In genomic region chr17:82236142-82236971, GRCh38 we compare ENCODE assay signal across 1 cellular context.
TF ChIP-seq lines count a peak whose summit lies in the region.

No MANE protein-coding gene starts in this region.

TF ChIP-seq in K562, 482 proteins besides CTCF, POLR2A, EP300 and RAD21 (continued from another document and continues in another):
- TF ChIP-seq AFF1 (IDR thresholded peaks at IDR 0.05; ENCODE audit: low read depth in 1 of 2, partially characterized antibody in 2 of 2) = no peak
- no peak for TF ChIP-seq SETDB1 (IDR thresholded peaks at IDR 0.05; ENCODE audit: low read length)
- peak; percentile 76 for TF ChIP-seq SMC3 (conservative IDR thresholded peaks at IDR 0.05; ENCODE audit: insufficient read depth, low read depth, low read length)
- TF ChIP-seq RBBP5 (IDR thresholded peaks at IDR 0.05; ENCODE audit: borderline replicate concordance, insufficient read depth, low read length, poor library complexity, severe bottlenecking) = peak; percentile 16
- peak; percentile 67 to 85 for TF ChIP-seq MAZ (CRISPR knock-in tag; conservative IDR thresholded peaks at IDR 0.05 in 1 of 2, IDR thresholded peaks at IDR 0.05 in 1 of 2)
- TF ChIP-seq RBFOX2 (IDR thresholded peaks at IDR 0.05; ENCODE audit: low read depth, low read length) = peak; percentile 57
- peak; percentile 47 for TF ChIP-seq FIP1L1 (IDR thresholded peaks at IDR 0.05; ENCODE audit: low read depth, low read length, poor library complexity, severe bottlenecking)
- TF ChIP-seq SIRT6 (IDR thresholded peaks at IDR 0.05; ENCODE audit: low read depth, low read length) = no peak
- peak in 1 of 2 experiments; percentile 26; a peak in 2 of 4 replicates for TF ChIP-seq NRF1 (conservative IDR thresholded peaks at IDR 0.05 in 1 of 2, IDR thresholded peaks at IDR 0.05 in 1 of 2)
- peak; percentile 82 for TF ChIP-seq VEZF1 (CRISPR knock-in tag; IDR thresholded peaks at IDR 0.05)
- TF ChIP-seq ZFX (CRISPR knock-in tag; IDR thresholded peaks at IDR 0.05) = peak; percentile 75
- no peak for TF ChIP-seq PRMT5 (CRISPR knock-in tag; IDR thresholded peaks at IDR 0.05)
- no peak for TF ChIP-seq ATF1 (CRISPR knock-in tag; IDR thresholded peaks at IDR 0.05)
- peak; percentile 70 for TF ChIP-seq ATF1 (tag; IDR thresholded peaks at IDR 0.05)
- TF ChIP-seq ARID1B (IDR thresholded peaks at IDR 0.05) = 0 out of 2 replicates have a peak, but pooled peaks have one; percentile 32
- TF ChIP-seq NR2F6 (CRISPR knock-in tag; IDR thresholded peaks at IDR 0.05) = no peak
- peak; percentile 36 for TF ChIP-seq HMGN3 (IDR thresholded peaks at IDR 0.05; ENCODE audit: borderline replicate concordance, extremely low read depth, insufficient read length, low read depth, low read length)
- TF ChIP-seq ZNF274 (IDR thresholded peaks at IDR 0.05; ENCODE audit: borderline replicate concordance, low read depth, low read length) = no peak
- TF ChIP-seq POLR2G (IDR thresholded peaks at IDR 0.05; ENCODE audit: low read depth, low read length) = 0 out of 2 replicates have a peak, but pooled peaks have one; percentile 58
- no peak for TF ChIP-seq ZNF583 (CRISPR knock-in tag; IDR thresholded peaks at IDR 0.05)
- no peak for TF ChIP-seq ZNF431 (CRISPR knock-in tag; IDR thresholded peaks at IDR 0.05)
- no peak for TF ChIP-seq HLTF (IDR thresholded peaks at IDR 0.05)
- TF ChIP-seq EGR1 (conservative IDR thresholded peaks at IDR 0.05) = 0 out of 2 replicates have a peak, but pooled peaks have one; percentile 25
- no peak for TF ChIP-seq NR4A1 (CRISPR knock-in tag; IDR thresholded peaks at IDR 0.05)
- 0 out of 2 replicates have a peak, but pooled peaks have one; percentile 32 for TF ChIP-seq NR4A1 (tag; IDR thresholded peaks at IDR 0.05)
- no peak for TF ChIP-seq DNMT1 (IDR thresholded peaks at IDR 0.05)
- TF ChIP-seq CBX5 (IDR thresholded peaks at IDR 0.05; ENCODE audit: borderline replicate concordance, low read depth) = no peak
- no peak for TF ChIP-seq KLF13 (tag; IDR thresholded peaks at IDR 0.05; ENCODE audit: borderline replicate concordance, low read depth)
- TF ChIP-seq SAP30 (IDR thresholded peaks at IDR 0.05; ENCODE audit: borderline replicate concordance, insufficient read depth, low read depth, low read length, poor library complexity, severe bottlenecking) = no peak
- TF ChIP-seq DMBX1 (CRISPR knock-in tag; IDR thresholded peaks at IDR 0.05; ENCODE audit: borderline replicate concordance) = 0 out of 2 replicates have a peak, but pooled peaks have one; percentile 45
- no peak for TF ChIP-seq ZNF76 (CRISPR knock-in tag; IDR thresholded peaks at IDR 0.05; ENCODE audit: borderline replicate concordance)
- peak; percentile 60 for TF ChIP-seq STAG1 (CRISPR knock-in tag; IDR thresholded peaks at IDR 0.05; ENCODE audit: borderline replicate concordance)
- no peak for TF ChIP-seq ATF2 (CRISPR knock-in tag; IDR thresholded peaks at IDR 0.05)
- TF ChIP-seq TRIM25 (IDR thresholded peaks at IDR 0.05; ENCODE audit: borderline replicate concordance) = no peak
- peak; percentile 43 for TF ChIP-seq ARHGAP35 (IDR thresholded peaks at IDR 0.05; ENCODE audit: partially characterized antibody)
- TF ChIP-seq DPF2 (IDR thresholded peaks at IDR 0.05) = peak; percentile 15; the same call in 1 of the 2 replicates
- TF ChIP-seq TAF15 (IDR thresholded peaks at IDR 0.05; ENCODE audit: low read depth, low read length) = no peak
- no peak for TF ChIP-seq FUS (optimal IDR thresholded peaks at IDR 0.05; ENCODE audit: low read depth, low read length)
- peak in 1 of 3 experiments; percentile 73; a peak in 2 of 6 replicates for TF ChIP-seq ZBTB11 (CRISPR knock-in tag; IDR thresholded peaks at IDR 0.05)
- no peak for TF ChIP-seq ETV1 (tag; conservative IDR thresholded peaks at IDR 0.05; ENCODE audit: low read depth)
- TF ChIP-seq AFF4 (CRISPR knock-in tag; IDR thresholded peaks at IDR 0.05) = peak; percentile 26; the same call in 1 of the 2 replicates
- no peak for TF ChIP-seq ZSCAN29 (IDR thresholded peaks at IDR 0.05)
- peak; percentile 50; the same call in 1 of the 2 replicates for TF ChIP-seq ZBTB7A (IDR thresholded peaks at IDR 0.05; ENCODE audit: borderline replicate concordance, control insufficient read depth, low read depth, low read length)
- TF ChIP-seq SNAPC5 (CRISPR knock-in tag; IDR thresholded peaks at IDR 0.05) = no peak
- TF ChIP-seq SRSF7 (optimal IDR thresholded peaks at IDR 0.05; ENCODE audit: low read depth, low read length) = no peak
- no peak for TF ChIP-seq NFE2L1 (tag; IDR thresholded peaks at IDR 0.05; ENCODE audit: borderline replicate concordance, low read depth)
